Comparison of ENCODE assay signal across 19 cellular contexts in genomic region chr9:132842124-132843005, GRCh38. TPM values are rescaled to one million over a fixed set of nuclear protein-coding genes. Genes with fewer than 3 reads are reported as not detected.
DNase-seq lines count a peak whose midpoint lies in the region; ATAC-seq and TF ChIP-seq lines count a peak whose summit lies in the region.
"Had no signal": no experiment of that assay in that cellular context is flagged by ENCODE, and none has a peak within 500 bp of the region (broad histone marks: within the 10 kb centered on the region; RNA-seq: fewer than 3 reads in every experiment).

No MANE protein-coding gene starts in this region.

- in situ Hi-C loops in T47D (cut with HindIII; ENCODE audit: low pct_unique_long_range_greater_than_20kb, low sequenced_read_pairs), result no loop called here

- DNase-seq in T47D (ENCODE audit: low read depth in 1 of 2, low spot score in 1 of 2), result peak; percentile 49 to 57
- DNase-seq in breast epithelium (ENCODE audit: low spot score in 2 of 2), result no peak
- peak; percentile 5 for DNase-seq in iris pigment epithelial cell (ENCODE audit: low read depth)
- DNase-seq in sciatic nerve (ENCODE audit: low spot score), result peak; percentile 17
- no peak for DNase-seq in activated naive CD4-positive, alpha-beta T cell treated with anti-CD3 and anti-CD28 coated beads, Interleukin-2, amount 50 U/mL, for 72 hours (ENCODE audit: low spot score in 2 of 2)
- no peak for DNase-seq in 8988T
- DNase-seq in activated CD8-positive, alpha-beta memory T cell treated with anti-CD3 and anti-CD28 coated beads for 24 hours, result no peak
- DNase-seq: CD4-positive, CD25-positive, alpha-beta regulatory T cell; DMS153; DND-41; KBM-7; MM.1S; NCI-H2029; NCI-H226; NCI-H510A; NCI-H69; RPMI8226; SHP77 had no signal

- H3K9me3 Mint-ChIP-seq in activated naive CD4-positive, alpha-beta T cell treated with anti-CD3 and anti-CD28 coated beads, Interleukin-2, amount 50 U/mL, for 72 hours, result no peaks in the 10 kb centered on the region
- H3K9me3 Mint-ChIP-seq: CD4-positive, CD25-positive, alpha-beta regulatory T cell had no signal

- H3K27ac Mint-ChIP-seq in activated naive CD4-positive, alpha-beta T cell treated with anti-CD3 and anti-CD28 coated beads, Interleukin-2, amount 50 U/mL, for 72 hours, result no peak overlapping the region
- H3K27ac Mint-ChIP-seq: CD4-positive, CD25-positive, alpha-beta regulatory T cell had no signal

- H3K27me3 ChIP-seq in breast epithelium, result no peaks in the 10 kb centered on the region
- H3K27me3 ChIP-seq: BLaER1 had no signal

- no peak overlapping the region for H3K4me3 ChIP-seq in breast epithelium
- H3K4me3 ChIP-seq: BLaER1 had no signal

- no peak overlapping the region for H3K27ac ChIP-seq in breast epithelium
- H3K27ac ChIP-seq: BLaER1 had no signal

- H3K4me1 ChIP-seq in breast epithelium, result no peaks in the 10 kb centered on the region

- H3K36me3 ChIP-seq in breast epithelium, result no peaks in the 10 kb centered on the region
- H3K36me3 ChIP-seq: BLaER1 had no signal

- TF ChIP-seq CTCF in breast epithelium (IDR thresholded peaks at IDR 0.05), result no peak

- intact Hi-C loops in breast epithelium (cut with DNase I; ENCODE audit: low total_unique reads), result no loop called here
- intact Hi-C loops in sciatic nerve (cut with DNase I), result no loop called here

- no peaks in the 10 kb centered on the region for H3K9me3 ChIP-seq in breast epithelium
- H3K9me3 ChIP-seq: BLaER1 had no signal

- TF ChIP-seq POLR2A in breast epithelium (IDR thresholded peaks at IDR 0.05), result no peak

- ATAC-seq in sciatic nerve, result no peak
- no peak for ATAC-seq in activated naive CD4-positive, alpha-beta T cell treated with anti-CD3 and anti-CD28 coated beads, Interleukin-2, amount 50 U/mL, for 72 hours

- H3K36me3 Mint-ChIP-seq in activated naive CD4-positive, alpha-beta T cell treated with anti-CD3 and anti-CD28 coated beads, Interleukin-2, amount 50 U/mL, for 72 hours, result no peaks in the 10 kb centered on the region
- H3K36me3 Mint-ChIP-seq: CD4-positive, CD25-positive, alpha-beta regulatory T cell had no signal

RNA-seq across cellular contexts. Expression of gene AK8, which starts 35.7 kb away (rescaled TPM):
- total RNA-seq in breast epithelium (1 to 10 TPM in 2 of 3 donors, under 1 TPM in 1; 0.66 to 2.6 (median 1.0) TPM), sciatic nerve (1.6 TPM)
- not detected for total RNA-seq in activated naive CD4-positive, alpha-beta T cell treated with anti-CD3 and anti-CD28 coated beads, Interleukin-2, amount 50 U/mL, for 72 hours
- total RNA-seq: CD4-positive, CD25-positive, alpha-beta regulatory T cell had no signal

RNA-seq across cellular contexts. Expression of gene SPACA9, which starts 36.3 kb away (rescaled TPM):
- total RNA-seq in breast epithelium (1 to 10 TPM; 2.9 to 5.4 (median 5.0) TPM), sciatic nerve (9.3 TPM)
- 1 to 10 TPM; 1.4 to 2.3 TPM for total RNA-seq in activated naive CD4-positive, alpha-beta T cell treated with anti-CD3 and anti-CD28 coated beads, Interleukin-2, amount 50 U/mL, for 72 hours

Comparison
In these comparisons a context has a peak if more than half of its experiments do, and no peak if none do; other contexts are left out.
1. DNase-seq: peak in T47D (2 of 2), iris pigment epithelial cell (single experiment) and sciatic nerve (single experiment); none in breast epithelium (0 of 2), activated naive CD4-positive, alpha-beta T cell treated with anti-CD3 and anti-CD28 coated beads, Interleukin-2, amount 50 U/mL, for 72 hours (0 of 2), 8988T (single experiment) and activated CD8-positive, alpha-beta memory T cell treated with anti-CD3 and anti-CD28 coated beads for 24 hours (single experiment).